13 cellular contexts compared by ENCODE assay signal in genomic region chr4:101304916-101305315, GRCh38. TPM values are rescaled to one million over a fixed set of nuclear protein-coding genes. Genes with fewer than 3 reads are reported as not detected.
DNase-seq lines count a peak whose midpoint lies in the region; ATAC-seq and TF ChIP-seq lines count a peak whose summit lies in the region.
"Had no signal": no experiment of that assay in that cellular context is flagged by ENCODE, and none has a peak within 500 bp of the region (broad histone marks: within the 10 kb centered on the region; RNA-seq: fewer than 3 reads in every experiment).

No MANE protein-coding gene starts in this region.

- TF ChIP-seq CTCF in brain microvascular endothelial cell (IDR thresholded peaks at IDR 0.05; ENCODE audit: low read depth, low read length, missing control alignments) = no peak

- no peak overlapping the region for H3K4me3 ChIP-seq in brain microvascular endothelial cell (ENCODE audit: low read depth, low read length)

- no peaks in the 10 kb centered on the region for H3K27me3 ChIP-seq in brain microvascular endothelial cell (replicated peaks)

- peak; percentile 37 for DNase-seq in DMS79 (lab: John Stamatoyannopoulos, UW)
- peak; percentile 52 for DNase-seq in NCI-H1105 treated with DMSO at 0.1 percent for 48 hours (lab: John Stamatoyannopoulos, UW)
- DNase-seq in brain microvascular endothelial cell = peak; percentile 66
- DNase-seq in left lobe of liver (ENCODE audit: low spot score) = no peak
- no peak for DNase-seq in NCI-H146 (lab: John Stamatoyannopoulos, UW)
- DNase-seq in GOT3 (lab: John Stamatoyannopoulos, UW) = no peak
- no peak for DNase-seq in NCI-H1048 (lab: John Stamatoyannopoulos, UW)
- no peak for DNase-seq in NCI-H2227 treated with DMSO at 0.1 percent for 48 hours (lab: John Stamatoyannopoulos, UW)
- DNase-seq: activated naive CD8-positive, alpha-beta T cell treated with anti-CD3 and anti-CD28 coated beads, Interleukin-2, amount 10 ng/mL, durations not matched to agents 7 days and 5 days; endodermal cell; NCI-H2171 treated with DMSO at 0.1 percent for 48 hours; occipital lobe; SHP77 had no signal

- no peaks in the 10 kb centered on the region for H3K36me3 ChIP-seq in brain microvascular endothelial cell (replicated peaks)

- in situ Hi-C loops in brain microvascular endothelial cell (cut with HindIII; ENCODE audit: low pct_ligation_motif_present, low sequenced_read_pairs) = no loop called here

- peak; percentile 26 for ATAC-seq in left lobe of liver

- peak overlapping the region; percentile 16 for H3K27ac ChIP-seq in brain microvascular endothelial cell

RNA-seq across cellular contexts. Expression of gene PPP3CA, which starts 42.4 kb away (rescaled TPM):
- 11.1 TPM for total RNA-seq in left lobe of liver

Comparison
In these comparisons a context has a peak if more than half of its experiments do, and no peak if none do; other contexts are left out.
1. DNase-seq: peak in DMS79 (single experiment), NCI-H1105 treated with DMSO at 0.1 percent for 48 hours (single experiment) and brain microvascular endothelial cell (single experiment); none in left lobe of liver (single experiment), NCI-H146 (single experiment), GOT3 (single experiment), NCI-H1048 (single experiment) and NCI-H2227 treated with DMSO at 0.1 percent for 48 hours (single experiment).